Comparison of ENCODE assay signal across 8 cellular contexts in genomic region chr9:4739587-4740372, GRCh38. TPM values are rescaled to one million over a fixed set of nuclear protein-coding genes. Genes with fewer than 3 reads are reported as not detected.
A peak's percentile ranks its signal among the peaks of the same experiment; 100 is the strongest.
DNase-seq lines count a peak whose midpoint lies in the region; ATAC-seq and TF ChIP-seq lines count a peak whose summit lies in the region.

No MANE protein-coding gene starts in this region.

- H3K27me3 ChIP-seq in WERI-Rb-1 (ENCODE audit: insufficient read depth, low read depth, severe bottlenecking) (no peaks in the 10 kb centered on the region), gastrocnemius medialis (no peaks in the 10 kb centered on the region)

- H3K4me3 ChIP-seq in WERI-Rb-1 (ENCODE audit: low read depth, low read length): peak overlapping the region; percentile 95
- peak overlapping the region; percentile 83 to 89 (median 86) for H3K4me3 ChIP-seq in gastrocnemius medialis

- in situ Hi-C loops in gastrocnemius medialis (cut with MboI; ENCODE audit: low sequenced_read_pairs in 4 of 4): loop anchor here in 2 of 4 donors (5.0 to 10.0 kb wide), 2 partner anchors 55 to 77 kb away; partner anchors contain the start of gene PLPP6 (in 2 of the 2)

- H3K9me3 ChIP-seq in WERI-Rb-1 (ENCODE audit: severe bottlenecking) (no peaks in the 10 kb centered on the region), gastrocnemius medialis (no peaks in the 10 kb centered on the region)

- DNase-seq in activated naive CD4-positive, alpha-beta T cell treated with anti-CD3 and anti-CD28 coated beads for 36 hours: no peak
- DNase-seq in activated naive CD4-positive, alpha-beta T cell treated with Interleukin-2 at 50 U/mL for 16 hours: no peak
- DNase-seq in WERI-Rb-1: no peak
- DNase-seq in glomerular endothelial cell (ENCODE audit: extremely low read depth, low read depth, low spot score): peak; percentile 20
- DNase-seq in gastrocnemius medialis: peak; percentile 72 to 75
- DNase-seq in NCI-H2196 treated with DMSO at 0.1 percent for 48 hours (lab: John Stamatoyannopoulos, UW; ENCODE audit: unreplicated experiment): no peak
- no peak for DNase-seq in NCI-H187 treated with DMSO at 0.1 percent for 48 hours (lab: John Stamatoyannopoulos, UW)

- H3K4me3 Mint-ChIP-seq in activated naive CD4-positive, alpha-beta T cell treated with anti-CD3 and anti-CD28 coated beads for 36 hours: peak overlapping the region; percentile 91

- intact Hi-C loops in activated naive CD4-positive, alpha-beta T cell treated with anti-CD3 and anti-CD28 coated beads for 36 hours (cut with micrococcal nuclease): loop anchor here (2.0 to 10.0 kb wide), 7 partner anchors 35 to 1215 kb away; partner anchors contain the start of gene RCL1
- intact Hi-C loops in gastrocnemius medialis (cut with DNase I; ENCODE audit: low total_unique reads): loop anchor here (5.0 to 10.0 kb wide), 2 partner anchors 53 to 705 kb away; partner anchors contain the start of gene RCL1

- CTCF ChIA-PET in activated naive CD4-positive, alpha-beta T cell treated with anti-CD3 and anti-CD28 coated beads for 36 hours (lab: Charles Lee): interaction anchor here (0.8 to 2.1 kb wide), 12 partner anchors 13 to 143 kb away, joined by 3 to 11 read pairs (median 3); partner anchors contain the start of genes CDC37L1 and PLPP6

- H3K4me1 ChIP-seq in gastrocnemius medialis: peaks cover 21 to 22% of the 10 kb centered on the region in 2 donors

- H3K4me1 Mint-ChIP-seq in activated naive CD4-positive, alpha-beta T cell treated with anti-CD3 and anti-CD28 coated beads for 36 hours (ENCODE audit: low read depth): peaks cover 49% of the 10 kb centered on the region

- TF ChIP-seq CTCF in WERI-Rb-1 (IDR thresholded peaks at IDR 0.05; ENCODE audit: low read depth, low read length): no peak
- TF ChIP-seq CTCF in gastrocnemius medialis (IDR thresholded peaks at IDR 0.05 in 4 of 5, conservative IDR thresholded peaks at IDR 0.05 in 1 of 5): no peak

- H3K27ac ChIP-seq in WERI-Rb-1 (peak overlapping the region; percentile 71), gastrocnemius medialis (peak overlapping the region; percentile 87 to 95 (median 92))

- no peak for TF ChIP-seq POLR2A in gastrocnemius medialis (IDR thresholded peaks at IDR 0.05)

- H3K36me3 ChIP-seq in WERI-Rb-1 (peaks cover 6% of the 10 kb centered on the region; the same call in 1 of the 2 replicates), gastrocnemius medialis (no peaks in the 10 kb centered on the region)

- peak overlapping the region; percentile 89 for H3K27ac Mint-ChIP-seq in activated naive CD4-positive, alpha-beta T cell treated with anti-CD3 and anti-CD28 coated beads for 36 hours

- H3K36me3 Mint-ChIP-seq in activated naive CD4-positive, alpha-beta T cell treated with anti-CD3 and anti-CD28 coated beads for 36 hours (ENCODE audit: low read depth): peaks cover 12% of the 10 kb centered on the region

- peak in 1 of 2 donors; percentile 38 for ATAC-seq in gastrocnemius medialis
- ATAC-seq in HG03095 (IDR thresholded peaks at IDR 0.05; ENCODE audit: unreplicated experiment): no peak

- peaks cover 1% of the 10 kb centered on the region for H3K9me3 Mint-ChIP-seq in activated naive CD4-positive, alpha-beta T cell treated with anti-CD3 and anti-CD28 coated beads for 36 hours

- H3K27me3 Mint-ChIP-seq in activated naive CD4-positive, alpha-beta T cell treated with anti-CD3 and anti-CD28 coated beads for 36 hours (ENCODE audit: low read depth): no peaks in the 10 kb centered on the region

RNA-seq across cellular contexts. Expression of gene AK3, which starts 1.2 kb away (rescaled TPM):
- 10 to 100 TPM; 50.2 to 50.9 TPM for total RNA-seq in activated naive CD4-positive, alpha-beta T cell treated with anti-CD3 and anti-CD28 coated beads for 36 hours
- 63.6 and 66.4 TPM in 2 replicates for total RNA-seq in glomerular endothelial cell
- total RNA-seq in gastrocnemius medialis: 100 to 1,000 TPM; 163 to 270 (median 188) TPM

RNA-seq across cellular contexts. Expression of gene RCL1, which starts 53.0 kb away (rescaled TPM):
- total RNA-seq in activated naive CD4-positive, alpha-beta T cell treated with anti-CD3 and anti-CD28 coated beads for 36 hours: 10 to 100 TPM; 26.9 to 30.7 TPM
- total RNA-seq in glomerular endothelial cell (10.7 and 18.3 TPM in 2 replicates), gastrocnemius medialis (10 to 100 TPM; 18.8 to 62.4 (median 26.2) TPM)

Comparison
In these comparisons a context has a peak if more than half of its experiments do, and no peak if none do; other contexts are left out.
1. DNase-seq: peak in glomerular endothelial cell (single experiment) and gastrocnemius medialis (2 of 2); none in activated naive CD4-positive, alpha-beta T cell treated with anti-CD3 and anti-CD28 coated beads for 36 hours (single experiment), activated naive CD4-positive, alpha-beta T cell treated with Interleukin-2 at 50 U/mL for 16 hours (single experiment), WERI-Rb-1 (single experiment), NCI-H2196 treated with DMSO at 0.1 percent for 48 hours (single experiment) and NCI-H187 treated with DMSO at 0.1 percent for 48 hours (single experiment).